Comparison of ENCODE assay signal across 1 cellular context in genomic region chr16:10647721-10648296, GRCh38.
TF ChIP-seq lines count a peak whose summit lies in the region.

No MANE protein-coding gene starts in this region.

TF ChIP-seq in H1, 55 proteins besides CTCF, POLR2A, EP300 and RAD21:
- TF ChIP-seq SIRT6 (IDR thresholded peaks at IDR 0.05; ENCODE audit: low read length) = no peak
- TF ChIP-seq GTF2F1 (IDR thresholded peaks at IDR 0.05; ENCODE audit: borderline replicate concordance, low read depth, low read length) = no peak
- no peak for TF ChIP-seq TAF1 (IDR thresholded peaks at IDR 0.05; ENCODE audit: low read depth, low read length)
- TF ChIP-seq SP1 (IDR thresholded peaks at IDR 0.05; ENCODE audit: low read depth, low read length) = no peak
- no peak for TF ChIP-seq CEBPB (IDR thresholded peaks at IDR 0.05; ENCODE audit: low read depth, low read length)
- no peak for TF ChIP-seq KDM1A (IDR thresholded peaks at IDR 0.05; ENCODE audit: borderline replicate concordance, low read length)
- TF ChIP-seq NRF1 (IDR thresholded peaks at IDR 0.05; ENCODE audit: low read depth, low read length) = no peak
- no peak for TF ChIP-seq ASH2L (IDR thresholded peaks at IDR 0.05; ENCODE audit: low read length)
- TF ChIP-seq RBBP5 (IDR thresholded peaks at IDR 0.05; ENCODE audit: borderline replicate concordance, low read depth, low read length) = no peak
